In genomic region chr18:58221060-58221725, GRCh38 we compare ENCODE assay signal across 1 cellular context.
TF ChIP-seq lines count a peak whose summit lies in the region.

No MANE protein-coding gene starts in this region.

TF ChIP-seq in K562, 482 proteins besides CTCF, POLR2A, EP300 and RAD21 (continued from another document):
- TF ChIP-seq POLR2AphosphoS5 (IDR thresholded peaks at IDR 0.05; ENCODE audit: control insufficient read depth, insufficient read depth, low read depth, low read length) (peak; percentile 79), MEF2D (tag; conservative IDR thresholded peaks at IDR 0.05; ENCODE audit: low read depth) (no peak), ZNF436 (CRISPR knock-in tag; IDR thresholded peaks at IDR 0.05) (no peak), STAG1 (CRISPR knock-in tag; IDR thresholded peaks at IDR 0.05; ENCODE audit: borderline replicate concordance) (no peak), IRF2 (CRISPR knock-in tag; IDR thresholded peaks at IDR 0.05) (no peak), SMC3 (conservative IDR thresholded peaks at IDR 0.05; ENCODE audit: insufficient read depth, low read depth, low read length) (no peak), MAFK (IDR thresholded peaks at IDR 0.05; ENCODE audit: low read length) (peak; percentile 33; the same call in 1 of the 2 replicates), USF2 (CRISPR knock-in tag; IDR thresholded peaks at IDR 0.05) (no peak), XRCC4 (IDR thresholded peaks at IDR 0.05; ENCODE audit: extremely low read depth, insufficient read depth, insufficient read length) (no peak), ZBTB34 (CRISPR knock-in tag; IDR thresholded peaks at IDR 0.05) (no peak), ELK3 (CRISPR knock-in tag; IDR thresholded peaks at IDR 0.05) (no peak), GATA2 (CRISPR knock-in tag; IDR thresholded peaks at IDR 0.05) (no peak), POLR2H (tag; IDR thresholded peaks at IDR 0.05; ENCODE audit: low read depth) (no peak)
